22 cellular contexts compared by ENCODE assay signal in genomic region chrX:53429755-53430154, GRCh38. TPM values are rescaled to one million over a fixed set of nuclear protein-coding genes. Genes with fewer than 3 reads are reported as not detected.
DNase-seq lines count a peak whose midpoint lies in the region; ATAC-seq and TF ChIP-seq lines count a peak whose summit lies in the region.
"Had no signal": no experiment of that assay in that cellular context is flagged by ENCODE, and none has a peak within 500 bp of the region (broad histone marks: within the 10 kb centered on the region; RNA-seq: fewer than 3 reads in every experiment).

No MANE protein-coding gene starts in this region.

- no peaks in the 10 kb centered on the region for H3K27me3 ChIP-seq in CD8-positive, alpha-beta T cell (ENCODE audit: insufficient read depth, low read length)
- H3K27me3 ChIP-seq: BE2C had no signal

- H3K27me3 Mint-ChIP-seq in CD8-positive, alpha-beta T cell (ENCODE audit: low read depth) = no peaks in the 10 kb centered on the region
- no peaks in the 10 kb centered on the region for H3K27me3 Mint-ChIP-seq in effector memory CD8-positive, alpha-beta T cell
- H3K27me3 Mint-ChIP-seq in stimulated activated naive B cell treated with anti-CD40 and anti-IgM and Interleukin-4, amounts not matched to agents 10 μg/mL and 1 μg/mL and 100 μg/mL, for 72 hours = peaks cover 0 to 24% of the 10 kb centered on the region in 2 donors
- H3K27me3 Mint-ChIP-seq: CD4-positive, CD25-positive, alpha-beta regulatory T cell had no signal

- H3K27ac ChIP-seq in CD8-positive, alpha-beta T cell (ENCODE audit: low read depth, low read length) = no peak overlapping the region
- no peak overlapping the region for H3K27ac ChIP-seq in HEK293 (ENCODE audit: extremely low read depth, low read depth, low read length)
- H3K27ac ChIP-seq: BLaER1 had no signal

- DNase-seq in CD8-positive, alpha-beta T cell = no peak
- no peak for DNase-seq in effector memory CD8-positive, alpha-beta T cell
- DNase-seq in stimulated activated naive B cell treated with anti-CD40 and anti-IgM and Interleukin-4, amounts not matched to agents 10 μg/mL and 1 μg/mL and 100 μg/mL, for 72 hours = no peak
- DNase-seq in NOMO-1 treated with dmso at 0.1 percent for 144 hours (lab: John Stamatoyannopoulos, UW; ENCODE audit: unreplicated experiment) = no peak
- DNase-seq: 8988T; ACHN; BE2C; C1 segment of cervical spinal cord; CD4-positive, CD25-positive, alpha-beta regulatory T cell; CD8-positive, alpha-beta memory T cell; COR-L47; DMS 273 treated with DMSO at 0.1 percent for 48 hours; DMS153; DMS53; DMS79; DND-41; EL; GDM1 had no signal

- peaks cover 8% of the 10 kb centered on the region for H3K4me1 ChIP-seq in CD8-positive, alpha-beta T cell (ENCODE audit: insufficient read depth, low read length)
- H3K4me1 ChIP-seq in HEK293 (ENCODE audit: control insufficient read depth, insufficient read depth, low read length) = no peaks in the 10 kb centered on the region
- H3K4me1 ChIP-seq: BE2C had no signal

- intact Hi-C loops in CD8-positive, alpha-beta T cell (cut with DNase I, micrococcal nuclease) = loop anchor here (10.0 kb wide), 4 partner anchors 255 to 1205 kb away; partner anchors contain the start of genes HUWE1 (in 1 of the 2) and TSR2 (in 1 of the 2)

- H3K4me1 Mint-ChIP-seq in CD8-positive, alpha-beta T cell (ENCODE audit: low read depth) = peaks cover 8% of the 10 kb centered on the region
- H3K4me1 Mint-ChIP-seq in effector memory CD8-positive, alpha-beta T cell (ENCODE audit: low read depth in 2 of 2) = peaks cover 10% of the 10 kb centered on the region in 2 donors
- peaks cover 2 to 5% of the 10 kb centered on the region in 2 donors for H3K4me1 Mint-ChIP-seq in stimulated activated naive B cell treated with anti-CD40 and anti-IgM and Interleukin-4, amounts not matched to agents 10 μg/mL and 1 μg/mL and 100 μg/mL, for 72 hours

- no peaks in the 10 kb centered on the region for H3K9me3 ChIP-seq in CD8-positive, alpha-beta T cell (ENCODE audit: low read length)
- no peaks in the 10 kb centered on the region for H3K9me3 ChIP-seq in HEK293 (ENCODE audit: control insufficient read depth, insufficient read depth, low read depth, low read length)
- H3K9me3 ChIP-seq: BE2C, BLaER1 had no signal

- peaks cover 7% of the 10 kb centered on the region for H3K36me3 ChIP-seq in CD8-positive, alpha-beta T cell (ENCODE audit: insufficient read depth, low read length)
- H3K36me3 ChIP-seq in HEK293 (ENCODE audit: control insufficient read depth in 2 of 2, insufficient read depth in 1 of 2, low read length in 2 of 2) = peaks cover 0 to 45% of the 10 kb centered on the region in 2 experiments; a peak in 2 of 3 replicates

- ATAC-seq in CD8-positive, alpha-beta T cell = no peak
- no peak for ATAC-seq in effector memory CD8-positive, alpha-beta T cell (replicated peaks)
- no peak for ATAC-seq in stimulated activated naive B cell treated with anti-CD40 and anti-IgM and Interleukin-4, amounts not matched to agents 10 μg/mL and 1 μg/mL and 100 μg/mL, for 72 hours (replicated peaks)
- ATAC-seq: GM12878 had no signal

- H3K36me3 Mint-ChIP-seq in CD8-positive, alpha-beta T cell = peaks cover 46% of the 10 kb centered on the region
- H3K36me3 Mint-ChIP-seq in effector memory CD8-positive, alpha-beta T cell (ENCODE audit: insufficient read depth) = peaks cover 9% of the 10 kb centered on the region
- H3K36me3 Mint-ChIP-seq in stimulated activated naive B cell treated with anti-CD40 and anti-IgM and Interleukin-4, amounts not matched to agents 10 μg/mL and 1 μg/mL and 100 μg/mL, for 72 hours = peaks cover 18 to 25% of the 10 kb centered on the region in 2 donors

- H3K4me3 ChIP-seq in CD8-positive, alpha-beta T cell (ENCODE audit: low read depth, low read length) = no peak overlapping the region
- no peak overlapping the region for H3K4me3 ChIP-seq in HEK293 (ENCODE audit: low read depth, low read length)
- H3K4me3 ChIP-seq: BLaER1, GM12878 had no signal

- no peak overlapping the region for H3K4me3 Mint-ChIP-seq in CD8-positive, alpha-beta T cell
- no peak overlapping the region for H3K4me3 Mint-ChIP-seq in effector memory CD8-positive, alpha-beta T cell
- no peak overlapping the region for H3K4me3 Mint-ChIP-seq in stimulated activated naive B cell treated with anti-CD40 and anti-IgM and Interleukin-4, amounts not matched to agents 10 μg/mL and 1 μg/mL and 100 μg/mL, for 72 hours
- H3K4me3 Mint-ChIP-seq: CD14-positive monocyte had no signal

- CTCF ChIA-PET in CD8-positive, alpha-beta T cell (lab: Charles Lee) = interaction anchor here (1.5 kb wide), 1 partner anchor 117 kb away, joined by 4 read pairs; no protein-coding TSS in a partner anchor
- CTCF ChIA-PET in HEK293 (lab: Yijun Ruan, JAX) = interaction anchor here (0.5 to 9.1 kb wide), 2 partner anchors 7 to 15 kb away, joined by 3 to 87 read pairs; partner anchors contain the start of gene HSD17B10

- no peaks in the 10 kb centered on the region for H3K9me3 Mint-ChIP-seq in CD8-positive, alpha-beta T cell
- no peaks in the 10 kb centered on the region for H3K9me3 Mint-ChIP-seq in effector memory CD8-positive, alpha-beta T cell
- H3K9me3 Mint-ChIP-seq in stimulated activated naive B cell treated with anti-CD40 and anti-IgM and Interleukin-4, amounts not matched to agents 10 μg/mL and 1 μg/mL and 100 μg/mL, for 72 hours = no peaks in the 10 kb centered on the region
- H3K9me3 Mint-ChIP-seq: CD4-positive, CD25-positive, alpha-beta regulatory T cell; CD8-positive, alpha-beta memory T cell had no signal

- POLR2A ChIA-PET in CD8-positive, alpha-beta T cell (lab: Charles Lee) = no interaction called here
- POLR2A ChIA-PET in HEK293 (lab: Yijun Ruan, JAX) = no interaction called here

- H3K27ac Mint-ChIP-seq in CD8-positive, alpha-beta T cell = peak overlapping the region; percentile 45
- peak overlapping the region; percentile 23 to 51 for H3K27ac Mint-ChIP-seq in effector memory CD8-positive, alpha-beta T cell
- no peak overlapping the region for H3K27ac Mint-ChIP-seq in stimulated activated naive B cell treated with anti-CD40 and anti-IgM and Interleukin-4, amounts not matched to agents 10 μg/mL and 1 μg/mL and 100 μg/mL, for 72 hours

- TF ChIP-seq CTCF in CD8-positive, alpha-beta T cell (IDR thresholded peaks at IDR 0.05) = no peak
- no peak for TF ChIP-seq CTCF in HEK293 (tag by site-specific recombination; IDR thresholded peaks at IDR 0.05)

TF ChIP-seq in HEK293, 187 proteins besides CTCF, POLR2A, EP300 and RAD21:
- no peak for TF ChIP-seq ZNF274 (IDR thresholded peaks at IDR 0.05; ENCODE audit: low read length)
- no peak for TF ChIP-seq ZNF274 (tag by site-specific recombination; IDR thresholded peaks at IDR 0.05; ENCODE audit: borderline replicate concordance)
- no peak for TF ChIP-seq ZNF701 (tag by site-specific recombination; IDR thresholded peaks at IDR 0.05)
- TF ChIP-seq, protein P1, sequence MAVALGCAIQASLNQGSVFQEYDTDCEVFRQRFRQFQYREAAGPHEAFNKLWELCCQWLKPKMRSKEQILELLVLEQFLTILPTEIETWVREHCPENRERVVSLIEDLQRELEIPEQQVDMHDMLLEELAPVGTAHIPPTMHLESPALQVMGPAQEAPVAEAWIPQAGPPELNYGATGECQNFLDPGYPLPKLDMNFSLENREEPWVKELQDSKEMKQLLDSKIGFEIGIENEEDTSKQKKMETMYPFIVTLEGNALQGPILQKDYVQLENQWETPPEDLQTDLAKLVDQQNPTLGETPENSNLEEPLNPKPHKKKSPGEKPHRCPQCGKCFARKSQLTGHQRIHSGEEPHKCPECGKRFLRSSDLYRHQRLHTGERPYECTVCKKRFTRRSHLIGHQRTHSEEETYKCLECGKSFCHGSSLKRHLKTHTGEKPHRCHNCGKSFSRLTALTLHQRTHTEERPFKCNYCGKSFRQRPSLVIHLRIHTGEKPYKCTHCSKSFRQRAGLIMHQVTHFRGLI (tag by site-specific recombination; IDR thresholded peaks at IDR 0.05) = peak; percentile 94
- no peak for TF ChIP-seq ZNF768 (tag by site-specific recombination; IDR thresholded peaks at IDR 0.05)
- TF ChIP-seq ZNF621 (tag by site-specific recombination; IDR thresholded peaks at IDR 0.05) = no peak
- no peak for TF ChIP-seq BCL11A (tag by site-specific recombination; IDR thresholded peaks at IDR 0.05; ENCODE audit: low read depth)
- TF ChIP-seq ZNF792 (tag by site-specific recombination; IDR thresholded peaks at IDR 0.05) = no peak
- TF ChIP-seq TRIM28 (IDR thresholded peaks at IDR 0.05; ENCODE audit: borderline replicate concordance, low read length) = no peak

RNA-seq across cellular contexts. Expression of gene HSD17B10, which starts 4.4 kb away (rescaled TPM):
- total RNA-seq in CD8-positive, alpha-beta T cell = 10 to 100 TPM; 23.4 to 26.2 TPM

RNA-seq across cellular contexts. Expression of gene RIBC1, which starts 7.1 kb away (rescaled TPM):
- 1 to 10 TPM in 1 of 2 experiments, under 1 TPM in 1; 0.81 to 1.5 TPM for total RNA-seq in CD8-positive, alpha-beta T cell

RNA-seq across cellular contexts. Expression of gene SMC1A, which starts 7.3 kb away (rescaled TPM):
- 10 to 100 TPM; 23.7 to 25.3 TPM for total RNA-seq in CD8-positive, alpha-beta T cell
